Comparison of ENCODE assay signal across 13 cellular contexts in the genomic region with DNA sequence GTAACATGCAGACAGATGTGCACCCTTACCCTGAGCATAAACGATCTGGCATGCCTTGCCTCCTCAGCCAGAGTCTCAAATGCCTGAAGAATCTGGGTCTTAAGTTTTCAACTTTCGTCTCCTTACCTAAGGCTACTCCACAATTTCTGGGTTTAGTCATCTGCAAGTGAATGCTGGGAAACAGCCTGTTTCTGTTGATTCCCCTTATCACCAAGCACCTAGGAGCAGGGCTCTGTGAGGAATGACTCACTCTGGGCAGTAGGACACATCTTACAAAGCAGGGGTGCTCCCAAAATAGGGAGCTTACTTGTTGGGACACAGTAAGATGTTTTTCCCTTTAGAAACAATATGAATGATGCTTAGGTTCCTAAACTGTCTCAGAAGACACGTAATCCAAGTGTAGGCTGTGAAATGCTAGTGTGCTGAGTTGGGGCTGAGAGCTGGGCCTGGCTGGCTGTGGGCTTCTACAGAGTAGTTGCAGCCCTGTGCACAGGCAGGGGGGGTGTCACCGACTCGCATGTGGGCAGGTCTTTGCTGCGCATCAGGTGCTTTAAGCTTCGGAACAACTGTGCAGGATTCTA. TPM values are rescaled to one million over a fixed set of nuclear protein-coding genes. Genes with fewer than 3 reads are reported as not detected.
DNase-seq lines count a peak whose midpoint lies in the region; ATAC-seq and TF ChIP-seq lines count a peak whose summit lies in the region.
"Had no signal": no experiment of that assay in that cellular context is flagged by ENCODE, and none has a peak within 500 bp of the region (broad histone marks: within the 10 kb centered on the region; RNA-seq: fewer than 3 reads in every experiment).

No MANE protein-coding gene starts in this region.

- peak overlapping the region; percentile 12 for H3K27ac Mint-ChIP-seq in activated T-cell treated with anti-CD3 and anti-CD28 coated beads, Interleukin-2, amount 50 U/mL, for 24 hours
- H3K27ac Mint-ChIP-seq: nephron progenitor cell had no signal

- no peak for TF ChIP-seq POLR2A in body of pancreas (IDR thresholded peaks at IDR 0.05)

- H3K27ac ChIP-seq in body of pancreas (peak overlapping the region; percentile 81 to 90 (median 86)), hepatocyte (peak overlapping the region; percentile 78), upper lobe of right lung (no peak overlapping the region)

- DNase-seq in activated T-cell treated with anti-CD3 and anti-CD28 coated beads, Interleukin-2, amount 50 U/mL, for 24 hours: no peak
- no peak for DNase-seq in activated T-cell treated with anti-CD3 and anti-CD28 coated beads, Interleukin-2, amount 50 U/mL, for 1 hour
- DNase-seq in body of pancreas: peak; percentile 47 to 76 (median 62)
- peak; percentile 58 for DNase-seq in hepatocyte (ENCODE audit: low spot score)
- DNase-seq in upper lobe of right lung: no peak
- DNase-seq in NOMO-1 (lab: John Stamatoyannopoulos, UW; ENCODE audit: unreplicated experiment in 2 of 2): no peak
- no peak for DNase-seq in activated CD4-positive, alpha-beta T cell treated with anti-CD3 and anti-CD28 coated beads, Interleukin-2, amount 50 U/mL, for 4 hours
- DNase-seq: activated CD8-positive, alpha-beta memory T cell treated with anti-CD3 and anti-CD28 coated beads, Interleukin-2, amount 50 U/mL, for 48 hours; hippocampal formation; nephron progenitor cell; stimulated activated CD4-positive, alpha-beta T cell treated with anti-CD3 and anti-CD28 coated beads, Interleukin-1b, Interleukin-23, amount 100 ng/mL, for 48 hours had no signal

- H3K36me3 Mint-ChIP-seq in activated T-cell treated with anti-CD3 and anti-CD28 coated beads, Interleukin-2, amount 50 U/mL, for 24 hours (ENCODE audit: low read depth): peaks cover 31% of the 10 kb centered on the region

- peaks cover 47% of the 10 kb centered on the region for H3K4me1 Mint-ChIP-seq in activated T-cell treated with anti-CD3 and anti-CD28 coated beads, Interleukin-2, amount 50 U/mL, for 24 hours (ENCODE audit: low read depth)

- no peak overlapping the region for H3K4me3 Mint-ChIP-seq in activated T-cell treated with anti-CD3 and anti-CD28 coated beads, Interleukin-2, amount 50 U/mL, for 24 hours
- H3K4me3 Mint-ChIP-seq: nephron progenitor cell; T-helper 1 cell treated with Interleukin-12 subunit alpha and Interleukin-12 subunit beta and Interleukin-4 antibody, amounts not matched to agents 30 μg/mL and 1 μg/mL, for 36 hours had no signal

- no peaks in the 10 kb centered on the region for H3K27me3 Mint-ChIP-seq in activated T-cell treated with anti-CD3 and anti-CD28 coated beads, Interleukin-2, amount 50 U/mL, for 24 hours

- no peak overlapping the region for H3K4me3 ChIP-seq in body of pancreas
- H3K4me3 ChIP-seq in hepatocyte: no peak overlapping the region
- H3K4me3 ChIP-seq in upper lobe of right lung: no peak overlapping the region

- peaks cover 24% of the 10 kb centered on the region for H4K20me1 ChIP-seq in hepatocyte (ENCODE audit: insufficient read depth, poor library complexity, severe bottlenecking)

- peaks cover 44% of the 10 kb centered on the region for H3K79me2 ChIP-seq in hepatocyte

- H3K36me3 ChIP-seq in body of pancreas (replicated peaks in 1 of 2; ENCODE audit: insufficient read depth in 1 of 2, low read depth in 2 of 2) (no peaks in the 10 kb centered on the region), hepatocyte (replicated peaks; ENCODE audit: insufficient read depth, low read depth) (no peaks in the 10 kb centered on the region), upper lobe of right lung (no peaks in the 10 kb centered on the region)

- H3K27me3 ChIP-seq in body of pancreas: no peaks in the 10 kb centered on the region
- no peaks in the 10 kb centered on the region for H3K27me3 ChIP-seq in hepatocyte
- H3K27me3 ChIP-seq in upper lobe of right lung: no peaks in the 10 kb centered on the region

- no peaks in the 10 kb centered on the region for H3K9me2 ChIP-seq in hepatocyte (replicated peaks; ENCODE audit: insufficient read depth)

- WGBS in body of pancreas, 2 donors: 27 to 35% methylated on average over 7 of the region's 7 CpGs
- WGBS in hepatocyte (ENCODE audit: low lambda C conversion rate, missing lambda C conversion rate): 75% methylated on average over 7 of the region's 7 CpGs

- intact Hi-C loops in body of pancreas (cut with DNase I) (loop anchor here (10.0 kb wide), 1 partner anchor 52 kb away; no protein-coding TSS in a partner anchor), upper lobe of right lung (cut with DNase I) (no loop called here)

- no peaks in the 10 kb centered on the region for H3K9me3 Mint-ChIP-seq in activated T-cell treated with anti-CD3 and anti-CD28 coated beads, Interleukin-2, amount 50 U/mL, for 24 hours
- H3K9me3 Mint-ChIP-seq: nephron progenitor cell; T-helper 1 cell treated with Interleukin-12 subunit alpha and Interleukin-12 subunit beta and Interleukin-4 antibody, amounts not matched to agents 30 μg/mL and 1 μg/mL, for 36 hours had no signal

- H2AFZ ChIP-seq in hepatocyte: no peak overlapping the region

- H3K9me3 ChIP-seq in body of pancreas (no peaks in the 10 kb centered on the region), hepatocyte (ENCODE audit: low read depth) (no peaks in the 10 kb centered on the region), upper lobe of right lung (no peaks in the 10 kb centered on the region)

- no peak overlapping the region for H3K4me2 ChIP-seq in hepatocyte

- TF ChIP-seq CTCF in body of pancreas (IDR thresholded peaks at IDR 0.05) (no peak), hepatocyte (IDR thresholded peaks at IDR 0.05; ENCODE audit: poor library complexity) (no peak), upper lobe of right lung (IDR thresholded peaks at IDR 0.05) (no peak)

- H3K4me1 ChIP-seq in body of pancreas: peaks cover 91% of the 10 kb centered on the region
- peaks cover 15% of the 10 kb centered on the region for H3K4me1 ChIP-seq in hepatocyte (ENCODE audit: insufficient read depth)
- H3K4me1 ChIP-seq in upper lobe of right lung: peaks cover 32% of the 10 kb centered on the region

- ATAC-seq in body of pancreas (peak; percentile 64), upper lobe of right lung (peak; percentile 25), HG03196 (IDR thresholded peaks at IDR 0.05; ENCODE audit: unreplicated experiment) (no peak)

RNA-seq across cellular contexts. Expression of gene DAP, which starts 58.0 kb away (rescaled TPM):
- total RNA-seq in body of pancreas (100 to 1,000 TPM in 1 of 2 donors, 10 to 100 TPM in 1; 93.6 to 112 TPM), hepatocyte (69.1 and 74.8 TPM in 2 replicates), upper lobe of right lung (105 TPM)
- 193 and 196 TPM in 2 replicates for polyA plus RNA-seq in hepatocyte

Comparison
In these comparisons a context has a peak if more than half of its experiments do, and no peak if none do; other contexts are left out.
1. DNase-seq: peak in body of pancreas (4 of 4) and hepatocyte (single experiment); none in activated T-cell treated with anti-CD3 and anti-CD28 coated beads, Interleukin-2, amount 50 U/mL, for 24 hours (single experiment), activated T-cell treated with anti-CD3 and anti-CD28 coated beads, Interleukin-2, amount 50 U/mL, for 1 hour (single experiment), upper lobe of right lung (single experiment), NOMO-1 (0 of 2) and activated CD4-positive, alpha-beta T cell treated with anti-CD3 and anti-CD28 coated beads, Interleukin-2, amount 50 U/mL, for 4 hours (0 of 2).